ENCODE assay signal across 8 cellular contexts in genomic region chr7:99098824-99099498, GRCh38. TPM values are rescaled to one million over a fixed set of nuclear protein-coding genes. Genes with fewer than 3 reads are reported as not detected.
DNase-seq lines count a peak whose midpoint lies in the region; ATAC-seq and TF ChIP-seq lines count a peak whose summit lies in the region.

No MANE protein-coding gene starts in this region.

- peaks cover 24% of the 10 kb centered on the region for H3K9me3 Mint-ChIP-seq in mesothelial cell of epicardium

- no peaks in the 10 kb centered on the region for H3K27me3 ChIP-seq in ACC112 (ENCODE audit: insufficient read depth, low read length)
- H3K27me3 ChIP-seq in esophagus (ENCODE audit: control insufficient read depth in 1 of 2, insufficient read depth in 2 of 2, low read length in 2 of 2), result no peaks in the 10 kb centered on the region

- peaks cover 16% of the 10 kb centered on the region for H3K4me1 Mint-ChIP-seq in mesothelial cell of epicardium
- H3K4me1 Mint-ChIP-seq in T-helper 17 cell, result peaks cover 23% of the 10 kb centered on the region

- peaks cover 82% of the 10 kb centered on the region for H3K79me2 ChIP-seq in ACC112 (ENCODE audit: control insufficient read depth, insufficient read depth, low read length, unreplicated experiment)

- DNase-seq in NCI-H226 (peak; percentile 59), mesothelial cell of epicardium (ENCODE audit: low spot score in 2 of 2, unreplicated experiment in 2 of 2) (no peak), SIG-M5 treated with dmso at 0.1 percent for 504 hours (lab: John Stamatoyannopoulos, UW; ENCODE audit: unreplicated experiment) (no peak), T-helper 17 cell (no peak)
- no peak for DNase-seq in activated CD8-positive, alpha-beta memory T cell treated with anti-CD3 and anti-CD28 coated beads, Interleukin-2, amount 50 U/mL, for 4 hours

- H3K36me3 ChIP-seq in ACC112 (ENCODE audit: insufficient read depth, low read length), result 0 out of 2 replicates have a peak, but pooled peaks cover 10% of the 10 kb centered on the region
- H3K36me3 ChIP-seq in esophagus (ENCODE audit: control insufficient read depth in 2 of 2, insufficient read depth in 2 of 2, low read length in 1 of 2), result no peaks in the 10 kb centered on the region

- peak overlapping the region; percentile 92 for H3K27ac ChIP-seq in ACC112 (ENCODE audit: low read depth, low read length)
- peak overlapping the region; percentile 49 to 56 for H3K27ac ChIP-seq in esophagus (ENCODE audit: low read depth in 2 of 2, low read length in 1 of 2)

- ATAC-seq in GM19328 (IDR thresholded peaks at IDR 0.05; ENCODE audit: unreplicated experiment) (no peak), T-helper 17 cell (no peak)

- peak overlapping the region; percentile 9; the same call in 1 of the 2 replicates for H3K4me3 ChIP-seq in ACC112 (ENCODE audit: low read depth, low read length)
- no peak overlapping the region for H3K4me3 ChIP-seq in esophagus (ENCODE audit: low read depth in 1 of 2, low read length in 2 of 2)

- H3K36me3 Mint-ChIP-seq in mesothelial cell of epicardium (peaks cover 23% of the 10 kb centered on the region), T-helper 17 cell (ENCODE audit: low read depth) (peaks cover 4% of the 10 kb centered on the region)

- WGBS in esophagus, 2 donors, result 41% methylated on average over 6 of the region's 6 CpGs

- H3K9me3 ChIP-seq in esophagus (ENCODE audit: control insufficient read depth in 2 of 2, insufficient read depth in 1 of 2, low read depth in 1 of 2, low read length in 1 of 2) (no peaks in the 10 kb centered on the region), T-helper 17 cell (ENCODE audit: control insufficient read depth, low read length, poor library complexity, severe bottlenecking) (no peaks in the 10 kb centered on the region)

- TF ChIP-seq CTCF in mesothelial cell of epicardium (IDR thresholded peaks at IDR 0.05; ENCODE audit: unreplicated experiment), result no peak

- H3K27me3 Mint-ChIP-seq in mesothelial cell of epicardium (ENCODE audit: low read depth), result no peaks in the 10 kb centered on the region
- no peaks in the 10 kb centered on the region for H3K27me3 Mint-ChIP-seq in T-helper 17 cell

- peaks cover 53% of the 10 kb centered on the region for H3K4me1 ChIP-seq in ACC112 (ENCODE audit: control insufficient read depth, insufficient read depth, low read length, unreplicated experiment)
- H3K4me1 ChIP-seq in esophagus (ENCODE audit: control insufficient read depth in 2 of 2, insufficient read depth in 2 of 2, low read length in 1 of 2), result peaks cover 0 to 14% of the 10 kb centered on the region in 2 donors

- no peak overlapping the region for H2AFZ ChIP-seq in ACC112 (ENCODE audit: low read length, unreplicated experiment)

- H3K4me3 Mint-ChIP-seq in mesothelial cell of epicardium, result peak overlapping the region; percentile 1
- H3K4me3 Mint-ChIP-seq in T-helper 17 cell, result no peak overlapping the region

- H3K27ac Mint-ChIP-seq in mesothelial cell of epicardium, result peak overlapping the region; percentile 67
- no peak overlapping the region for H3K27ac Mint-ChIP-seq in T-helper 17 cell

RNA-seq across cellular contexts. Expression of gene SMURF1, which starts 44.9 kb away (rescaled TPM):
- 10 to 100 TPM; 11.7 to 12.9 TPM for polyA plus RNA-seq in esophagus
- 29.7 to 34.4 TPM (median 33.6 TPM) in 3 replicates for total RNA-seq in mesothelial cell of epicardium
- 10 to 100 TPM; 30.8 to 39.8 TPM for total RNA-seq in T-helper 17 cell
